Comparison of ENCODE assay signal across 26 cellular contexts in the genomic region with DNA sequence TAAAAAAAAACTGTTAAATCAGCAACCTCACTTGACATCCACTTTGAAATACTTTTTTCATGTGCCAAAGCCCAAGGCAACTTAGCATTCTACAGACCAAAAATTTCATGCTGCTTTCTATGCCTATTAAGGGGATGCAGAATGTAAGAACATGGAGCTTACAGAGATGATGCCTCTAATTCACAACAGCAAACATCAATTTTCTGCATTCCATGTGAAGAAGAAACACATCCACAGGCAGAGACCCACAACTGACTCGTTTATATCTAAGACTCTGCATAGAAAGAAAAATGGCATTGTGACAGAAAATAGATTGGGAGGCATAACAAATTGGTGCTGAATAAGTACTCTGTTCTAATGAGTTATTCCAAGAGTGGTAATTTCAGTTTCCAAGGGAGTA.
"Had no signal": no experiment of that assay in that cellular context is flagged by ENCODE, and none has a peak within 500 bp of the region (broad histone marks: within the 10 kb centered on the region; RNA-seq: fewer than 3 reads in every experiment).

No MANE protein-coding gene starts in this region.

- H3K36me3 ChIP-seq: colonic mucosa, gastrocnemius medialis, neural progenitor cell, prostate gland, thyroid gland had no signal

- H3K4me3 ChIP-seq: colonic mucosa, esophagus squamous epithelium, gastrocnemius medialis, lung, mucosa of descending colon, neural progenitor cell, prostate gland, right atrium auricular region, smooth muscle cell, thyroid gland had no signal

- H3K27me3 ChIP-seq: colonic mucosa, esophagus squamous epithelium, gastrocnemius medialis, neural progenitor cell, right atrium auricular region, thyroid gland had no signal

- H3K4me1 ChIP-seq: neural progenitor cell had no signal

- H3K9me3 ChIP-seq: colonic mucosa, esophagus squamous epithelium, gastrocnemius medialis, mucosa of descending colon, prostate gland, right atrium auricular region, thyroid gland had no signal

- H3K9me3 Mint-ChIP-seq: dendritic cell treated with granulocyte-macrophage colony-stimulating factor and Interleukin-4, amounts not matched to agents 40 ng/mL and 50 ng/mL, for 4 days; memory B cell; naive B cell; natural killer cell treated with Interleukin-12 subunit alpha and Interleukin-12 subunit beta and Interleukin-15 and Interleukin-18, amount 100 ng/mL, for 72 hours; neural progenitor cell; stimulated activated naive CD8-positive, alpha-beta T cell treated with anti-CD3 and anti-CD28 coated beads, Interleukin-15, amount 100 ng/mL, for 72 hours; type B pancreatic cell had no signal

- DNase-seq: colonic mucosa; effector memory CD4-positive, alpha-beta T cell; erythroblast; esophagus squamous epithelium; gastrocnemius medialis; head of caudate nucleus; kidney; mucosa of descending colon; naive B cell; stimulated activated CD4-positive, alpha-beta T cell treated with anti-CD3 and anti-CD28 coated beads, Interleukin-12 subunit alpha, Interleukin-12 subunit beta, amount 100 ng/mL, for 4 hours; stimulated activated CD4-positive, alpha-beta T cell treated with anti-CD3 and anti-CD28 coated beads, Interleukin-1b, Interleukin-23, amount 100 ng/mL, for 48 hours; stimulated activated CD4-positive, alpha-beta T cell treated with anti-CD3 and anti-CD28 coated beads, Interleukin-4, amount 100 ng/mL, for 1 hour; stimulated activated CD8-positive, alpha-beta memory T cell treated with anti-CD3 and anti-CD28 coated beads, Interleukin-4, amount 100 ng/mL, for 48 hours; stimulated activated naive CD4-positive, alpha-beta T cell; stimulated activated naive CD8-positive, alpha-beta T cell treated with anti-CD3 and anti-CD28 coated beads, Interleukin-15, amount 100 ng/mL, for 72 hours; thyroid gland had no signal

- H3K36me3 Mint-ChIP-seq: natural killer cell treated with Interleukin-12 subunit alpha and Interleukin-12 subunit beta and Interleukin-15 and Interleukin-18, amount 100 ng/mL, for 72 hours; neural progenitor cell; type B pancreatic cell had no signal

- H3K27ac Mint-ChIP-seq: dendritic cell treated with granulocyte-macrophage colony-stimulating factor and Interleukin-4, amounts not matched to agents 40 ng/mL and 50 ng/mL, for 4 days; memory B cell; natural killer cell treated with Interleukin-12 subunit alpha and Interleukin-12 subunit beta and Interleukin-15 and Interleukin-18, amount 100 ng/mL, for 72 hours; neural progenitor cell; stimulated activated naive CD8-positive, alpha-beta T cell treated with anti-CD3 and anti-CD28 coated beads, Interleukin-15, amount 100 ng/mL, for 72 hours; type B pancreatic cell had no signal

- ATAC-seq: gastrocnemius medialis; mucosa of descending colon; natural killer cell treated with Interleukin-12 subunit alpha and Interleukin-12 subunit beta and Interleukin-15 and Interleukin-18, amount 100 ng/mL, for 72 hours; sciatic nerve; stimulated activated naive CD8-positive, alpha-beta T cell treated with anti-CD3 and anti-CD28 coated beads, Interleukin-15, amount 100 ng/mL, for 72 hours had no signal

- H3K27ac ChIP-seq: colonic mucosa, gastrocnemius medialis, neural progenitor cell, prostate gland, right atrium auricular region, thyroid gland had no signal

- H3K27me3 Mint-ChIP-seq: dendritic cell treated with granulocyte-macrophage colony-stimulating factor and Interleukin-4, amounts not matched to agents 40 ng/mL and 50 ng/mL, for 4 days; memory B cell; naive B cell; natural killer cell treated with Interleukin-12 subunit alpha and Interleukin-12 subunit beta and Interleukin-15 and Interleukin-18, amount 100 ng/mL, for 72 hours; stimulated activated naive CD8-positive, alpha-beta T cell treated with anti-CD3 and anti-CD28 coated beads, Interleukin-15, amount 100 ng/mL, for 72 hours; type B pancreatic cell had no signal

- H3K4me3 Mint-ChIP-seq: dendritic cell treated with granulocyte-macrophage colony-stimulating factor and Interleukin-4, amounts not matched to agents 40 ng/mL and 50 ng/mL, for 4 days; memory B cell; naive B cell; natural killer cell treated with Interleukin-12 subunit alpha and Interleukin-12 subunit beta and Interleukin-15 and Interleukin-18, amount 100 ng/mL, for 72 hours; neural progenitor cell; stimulated activated naive CD8-positive, alpha-beta T cell treated with anti-CD3 and anti-CD28 coated beads, Interleukin-15, amount 100 ng/mL, for 72 hours; type B pancreatic cell had no signal
